Comparison of ENCODE assay signal across 16 cellular contexts in the genomic region with DNA sequence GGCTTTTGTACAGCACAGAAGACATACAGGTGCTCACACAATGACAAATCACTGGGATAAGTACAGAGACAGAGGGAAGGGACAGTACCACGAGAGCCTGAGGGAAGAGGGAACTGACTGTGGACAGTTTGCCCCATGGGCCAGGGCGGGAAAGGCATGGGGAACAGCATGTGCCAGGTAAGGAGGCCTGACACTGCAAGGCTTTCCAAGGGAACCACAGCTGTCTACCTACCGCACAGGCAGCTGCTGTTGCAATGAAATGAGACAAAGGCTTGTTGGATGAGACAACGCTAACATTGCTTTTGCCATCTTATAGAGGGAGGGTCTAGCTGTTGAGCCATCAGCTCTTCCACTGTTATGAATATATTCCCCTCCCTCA.
"Had no signal": no experiment of that assay in that cellular context is flagged by ENCODE, and none has a peak within 500 bp of the region (broad histone marks: within the 10 kb centered on the region; RNA-seq: fewer than 3 reads in every experiment).

No MANE protein-coding gene starts in this region.

- H3K4me3 ChIP-seq: thyroid gland, vagina had no signal

- ATAC-seq: esophagus mucosa; left ventricle myocardium superior; stimulated activated memory B cell treated with anti-CD40 and anti-IgM and Interleukin-4, amounts not matched to agents 10 μg/mL and 1 μg/mL and 100 μg/mL, for 72 hours had no signal

- DNase-seq: activated B cell treated with CpG ODN at 0.5 μM for 24 hours; activated CD4-positive, alpha-beta T cell treated with anti-CD3 and anti-CD28 coated beads, Interleukin-2, amount 10 ng/mL, durations not matched to agents 24 days and 14 days; activated CD8-positive, alpha-beta memory T cell treated with anti-CD3 and anti-CD28 coated beads for 24 hours; activated gamma-delta T cell treated with Interleukin-2 at 50 U/mL for 16 hours; amniotic stem cell; cerebellar nuclear complex; left ventricle myocardium superior; stimulated activated CD4-positive, alpha-beta T cell treated with anti-CD3 and anti-CD28 coated beads, Interleukin-2, amount 100 ng/mL, for 48 hours; SW 1271; thyroid gland had no signal

- H3K27ac Mint-ChIP-seq: activated B cell treated with CpG ODN at 0.5 μM for 24 hours; activated CD4-positive, alpha-beta T cell treated with anti-CD3 and anti-CD28 coated beads, Interleukin-2, amount 10 ng/mL, durations not matched to agents 24 days and 14 days; activated naive CD8-positive, alpha-beta T cell; stimulated activated memory B cell treated with anti-CD40 and anti-IgM and Interleukin-4, amounts not matched to agents 10 μg/mL and 1 μg/mL and 100 μg/mL, for 72 hours had no signal

- H3K4me1 Mint-ChIP-seq: activated B cell treated with CpG ODN at 0.5 μM for 24 hours; activated CD4-positive, alpha-beta T cell treated with anti-CD3 and anti-CD28 coated beads, Interleukin-2, amount 10 ng/mL, durations not matched to agents 24 days and 14 days; stimulated activated memory B cell treated with anti-CD40 and anti-IgM and Interleukin-4, amounts not matched to agents 10 μg/mL and 1 μg/mL and 100 μg/mL, for 72 hours had no signal

- H3K27me3 ChIP-seq: neutrophil, thyroid gland, vagina had no signal

- H3K36me3 ChIP-seq: neutrophil, thyroid gland, vagina had no signal

- H3K27me3 Mint-ChIP-seq: brain had no signal

- H3K9me3 Mint-ChIP-seq: activated B cell treated with CpG ODN at 0.5 μM for 24 hours; activated CD4-positive, alpha-beta T cell treated with anti-CD3 and anti-CD28 coated beads, Interleukin-2, amount 10 ng/mL, durations not matched to agents 24 days and 14 days; stimulated activated memory B cell treated with anti-CD40 and anti-IgM and Interleukin-4, amounts not matched to agents 10 μg/mL and 1 μg/mL and 100 μg/mL, for 72 hours had no signal

- H3K36me3 Mint-ChIP-seq: activated naive CD8-positive, alpha-beta T cell; brain; stimulated activated memory B cell treated with anti-CD40 and anti-IgM and Interleukin-4, amounts not matched to agents 10 μg/mL and 1 μg/mL and 100 μg/mL, for 72 hours had no signal

- H3K27ac ChIP-seq: neutrophil, thyroid gland, vagina had no signal

- H3K9me3 ChIP-seq: neutrophil, thyroid gland, vagina had no signal

- H3K4me3 Mint-ChIP-seq: activated B cell treated with CpG ODN at 0.5 μM for 24 hours; activated CD4-positive, alpha-beta T cell treated with anti-CD3 and anti-CD28 coated beads, Interleukin-2, amount 10 ng/mL, durations not matched to agents 24 days and 14 days; activated naive CD8-positive, alpha-beta T cell; brain; stimulated activated memory B cell treated with anti-CD40 and anti-IgM and Interleukin-4, amounts not matched to agents 10 μg/mL and 1 μg/mL and 100 μg/mL, for 72 hours had no signal

- H3K4me1 ChIP-seq: vagina had no signal
